ENCODE assay signal across 1 cellular context in the genomic region with DNA sequence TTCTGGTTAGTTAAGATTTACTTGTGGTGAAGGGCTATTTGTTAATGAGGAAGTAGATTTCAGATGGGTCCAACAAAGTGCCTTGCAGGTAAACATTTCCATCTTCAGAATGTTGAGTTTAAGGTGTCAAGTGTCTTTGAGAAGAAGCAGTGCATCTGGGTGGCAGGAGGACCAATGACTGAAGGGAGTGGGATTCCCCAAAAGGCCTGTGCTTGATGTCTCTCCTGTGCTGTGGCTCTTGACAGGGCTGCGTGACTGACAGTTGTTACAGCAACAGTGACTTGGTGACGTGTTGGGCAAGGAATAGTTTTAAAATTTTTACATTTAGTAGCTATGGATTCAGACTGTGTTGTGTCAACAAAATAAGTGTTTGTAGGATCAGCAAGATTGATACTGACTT.
TF ChIP-seq lines count a peak whose summit lies in the region.

No MANE protein-coding gene starts in this region.

TF ChIP-seq in GM12878, 131 proteins besides CTCF, POLR2A, EP300 and RAD21 (continued from another document):
- no peak for TF ChIP-seq BCLAF1 (IDR thresholded peaks at IDR 0.05)
TF ChIP-seq in GM12878: peak in this region for 0.
